In genomic region chr5:74636552-74636951, GRCh38 we compare ENCODE assay signal across 28 cellular contexts. TPM values are rescaled to one million over a fixed set of nuclear protein-coding genes. Genes with fewer than 3 reads are reported as not detected.
A peak's percentile ranks its signal among the peaks of the same experiment; 100 is the strongest.
DNase-seq lines count a peak whose midpoint lies in the region; ATAC-seq and TF ChIP-seq lines count a peak whose summit lies in the region.
"Had no signal": no experiment of that assay in that cellular context is flagged by ENCODE, and none has a peak within 500 bp of the region (broad histone marks: within the 10 kb centered on the region; RNA-seq: fewer than 3 reads in every experiment).

No MANE protein-coding gene starts in this region.

- CTCF ChIA-PET in SK-N-SH (lab: Yijun Ruan, JAX), result interaction anchor here (1.8 kb wide), 1 partner anchor 10 kb away, joined by 4 read pairs; no protein-coding TSS in a partner anchor

- no peak for ATAC-seq in SK-N-SH treated with all-trans-retinoic acid at 6 μM for 48 hours
- no peak for ATAC-seq in HG03280 (IDR thresholded peaks at IDR 0.05; ENCODE audit: unreplicated experiment)
- no peak for ATAC-seq in HG02623 (IDR thresholded peaks at IDR 0.05; ENCODE audit: unreplicated experiment)
- ATAC-seq: effector memory CD8-positive, alpha-beta T cell; GM23338; heart right ventricle; left lobe of liver; stimulated activated naive CD8-positive, alpha-beta T cell treated with anti-CD3 and anti-CD28 coated beads, Interleukin-15, amount 100 ng/mL, for 72 hours had no signal

- no peaks in the 10 kb centered on the region for H3K27me3 Mint-ChIP-seq in chondrocyte (ENCODE audit: low read depth)

- TF ChIP-seq CTCF in SK-N-SH (IDR thresholded peaks at IDR 0.05) (no peak), chondrocyte (IDR thresholded peaks at IDR 0.05) (no peak), smooth muscle cell (IDR thresholded peaks at IDR 0.05; ENCODE audit: borderline replicate concordance, insufficient read depth, poor library complexity, severe bottlenecking) (no peak)

- peaks cover 69% of the 10 kb centered on the region for H4K20me1 ChIP-seq in SK-N-SH (ENCODE audit: insufficient read depth)
- peaks cover 83% of the 10 kb centered on the region for H4K20me1 ChIP-seq in smooth muscle cell (ENCODE audit: low read depth)

- 98% methylated on average over 4 of the region's 4 CpGs for WGBS in SK-N-SH (ENCODE audit: low lambda C conversion rate)
- WGBS in smooth muscle cell (ENCODE audit: low lambda C conversion rate), result 72% methylated on average over 4 of the region's 4 CpGs

- peak overlapping the region; percentile 96; the same call in 1 of the 2 replicates for H3K4me2 ChIP-seq in SK-N-SH
- peak overlapping the region; percentile 90 for H3K4me2 ChIP-seq in smooth muscle cell
- H3K4me2 ChIP-seq: GM23338 had no signal

- H3K4me1 Mint-ChIP-seq in chondrocyte (ENCODE audit: low read depth), result peaks cover 64% of the 10 kb centered on the region

- no peak for DNase-seq in SK-N-SH
- DNase-seq in chondrocyte (ENCODE audit: low spot score), result no peak
- peak; percentile 40 for DNase-seq in mucosa of gallbladder (ENCODE audit: low spot score)
- no peak for DNase-seq in smooth muscle cell (lab: John Stamatoyannopoulos, UW; ENCODE audit: unreplicated experiment)
- no peak for DNase-seq in NCI-H1417 treated with DMSO at 0.1 percent for 48 hours (lab: John Stamatoyannopoulos, UW)
- DNase-seq: 8988T; activated CD4-positive, alpha-beta T cell treated with anti-CD3 and anti-CD28 coated beads, Interleukin-2, amount 50 U/mL, for 1 hour; CD8-positive, alpha-beta memory T cell; effector memory CD8-positive, alpha-beta T cell; heart right ventricle; MM.1S; NCI-H1436; NCI-H524 treated with DMSO at 0.1 percent for 48 hours; RPMI8226; stimulated activated CD4-positive, alpha-beta T cell treated with anti-CD3 and anti-CD28 coated beads, Interleukin-12 subunit alpha, Interleukin-12 subunit beta, amount 100 ng/mL, for 4 hours; stimulated activated CD4-positive, alpha-beta T cell treated with anti-CD3 and anti-CD28 coated beads, Interleukin-4, amount 100 ng/mL, for 4 hours; stimulated activated naive CD8-positive, alpha-beta T cell treated with anti-CD3 and anti-CD28 coated beads, Interleukin-15, amount 100 ng/mL, for 72 hours; tibial artery; WERI-Rb-1 had no signal

- POLR2A ChIA-PET in SK-N-SH (lab: Yijun Ruan, JAX), result no interaction called here

- H3K9me3 ChIP-seq in SK-N-SH (no peaks in the 10 kb centered on the region), smooth muscle cell (replicated peaks; ENCODE audit: low read depth) (no peaks in the 10 kb centered on the region)
- H3K9me3 ChIP-seq: ascending aorta, heart right ventricle, neutrophil, tibial artery had no signal

- no peak overlapping the region for H3K27ac Mint-ChIP-seq in chondrocyte (ENCODE audit: unreplicated experiment)
- H3K27ac Mint-ChIP-seq: activated naive CD8-positive, alpha-beta T cell; CD8-positive, alpha-beta memory T cell; effector memory CD8-positive, alpha-beta T cell; GM23338 had no signal

- no peak for TF ChIP-seq RAD21 in SK-N-SH (IDR thresholded peaks at IDR 0.05; ENCODE audit: low read length)

- no peaks in the 10 kb centered on the region for H3K9me3 Mint-ChIP-seq in chondrocyte (ENCODE audit: low read depth)
- H3K9me3 Mint-ChIP-seq: CD8-positive, alpha-beta memory T cell; effector memory CD8-positive, alpha-beta T cell; GM23338; stimulated activated naive CD8-positive, alpha-beta T cell treated with anti-CD3 and anti-CD28 coated beads, Interleukin-15, amount 100 ng/mL, for 72 hours had no signal

- no peak overlapping the region for H3K9ac ChIP-seq in SK-N-SH
- H3K9ac ChIP-seq in smooth muscle cell (ENCODE audit: low read depth), result no peak overlapping the region

- peaks cover 26 to 46% of the 10 kb centered on the region in 2 experiments for H3K36me3 ChIP-seq in SK-N-SH (replicated peaks in 1 of 2; ENCODE audit: control insufficient read depth in 1 of 2, insufficient read depth in 2 of 2, low read length in 1 of 2)
- H3K36me3 ChIP-seq in smooth muscle cell (ENCODE audit: low read depth), result no peaks in the 10 kb centered on the region
- H3K36me3 ChIP-seq: ascending aorta, tibial artery had no signal

- peaks cover 12 to 29% of the 10 kb centered on the region in 2 experiments for H3K4me1 ChIP-seq in SK-N-SH (ENCODE audit: control insufficient read depth in 1 of 2, insufficient read depth in 2 of 2, low read depth in 1 of 2, low read length in 1 of 2)
- H3K4me1 ChIP-seq in smooth muscle cell (ENCODE audit: low read depth), result peaks cover 47% of the 10 kb centered on the region

- H3K79me2 ChIP-seq in SK-N-SH (ENCODE audit: insufficient read depth) (peaks cover 84% of the 10 kb centered on the region), smooth muscle cell (ENCODE audit: low read depth) (peaks cover 74% of the 10 kb centered on the region)

- H3K27ac ChIP-seq in SK-N-SH (ENCODE audit: low read depth in 2 of 2, low read length in 1 of 2) (no peak overlapping the region), smooth muscle cell (ENCODE audit: low read depth) (peak overlapping the region; percentile 94)
- H3K27ac ChIP-seq: ascending aorta, heart right ventricle, neutrophil, SK-N-MC, tibial artery, WERI-Rb-1 had no signal

- peak overlapping the region; percentile 95 for H3K4me3 Mint-ChIP-seq in chondrocyte (ENCODE audit: unreplicated experiment)
- H3K4me3 Mint-ChIP-seq: activated naive CD8-positive, alpha-beta T cell; CD8-positive, alpha-beta memory T cell; effector memory CD8-positive, alpha-beta T cell; GM23338; stimulated activated naive CD8-positive, alpha-beta T cell treated with anti-CD3 and anti-CD28 coated beads, Interleukin-15, amount 100 ng/mL, for 72 hours had no signal

- H3K9me2 ChIP-seq in SK-N-SH, result no peaks in the 10 kb centered on the region

- peaks cover 19% of the 10 kb centered on the region for H3K36me3 Mint-ChIP-seq in chondrocyte (ENCODE audit: low read depth)
- H3K36me3 Mint-ChIP-seq: activated naive CD8-positive, alpha-beta T cell had no signal

- H2AFZ ChIP-seq in SK-N-SH (ENCODE audit: low read depth), result no peak overlapping the region
- no peak overlapping the region for H2AFZ ChIP-seq in smooth muscle cell (ENCODE audit: low read depth)
- H2AFZ ChIP-seq: GM23338 had no signal

- TF ChIP-seq EP300 in SK-N-SH (IDR thresholded peaks at IDR 0.05; ENCODE audit: borderline replicate concordance in 1 of 2, low read depth in 1 of 2, low read length in 1 of 2), result no peak

- peak overlapping the region in 1 of 2 experiments; percentile 84; a peak in 1 of 4 replicates for H3K4me3 ChIP-seq in SK-N-SH (ENCODE audit: low read depth in 2 of 2, low read length in 1 of 2)
- peak overlapping the region; percentile 72 for H3K4me3 ChIP-seq in smooth muscle cell
- H3K4me3 ChIP-seq: ascending aorta, GM23338, SK-N-MC, tibial artery had no signal

- H3K27me3 ChIP-seq in SK-N-SH (ENCODE audit: insufficient read depth), result no peaks in the 10 kb centered on the region
- no peaks in the 10 kb centered on the region for H3K27me3 ChIP-seq in smooth muscle cell (ENCODE audit: low read depth)
- H3K27me3 ChIP-seq: ascending aorta, heart right ventricle, tibial artery had no signal

- H3F3A ChIP-seq in SK-N-SH (replicated peaks; ENCODE audit: insufficient read depth) (peaks cover 43% of the 10 kb centered on the region), smooth muscle cell (ENCODE audit: low read depth) (peaks cover 35% of the 10 kb centered on the region)

TF ChIP-seq in SK-N-SH, 30 proteins besides CTCF, POLR2A, EP300 and RAD21 (continues in another document):
- TF ChIP-seq TCF12 (IDR thresholded peaks at IDR 0.05) (no peak), PBX3 (IDR thresholded peaks at IDR 0.05) (no peak), FOSL2 (IDR thresholded peaks at IDR 0.05; ENCODE audit: borderline replicate concordance, low read depth) (no peak)

TF ChIP-seq in SK-N-SH treated with all-trans-retinoic acid at 6 μM for 48 hours, 23 proteins besides CTCF, POLR2A, EP300 and RAD21 (continues in another document):
- no peak for TF ChIP-seq POU6F1 (CRISPR knock-in tag; IDR thresholded peaks at IDR 0.05; ENCODE audit: borderline replicate concordance, low read depth)
- no peak for TF ChIP-seq ZNF70 (CRISPR knock-in tag; IDR thresholded peaks at IDR 0.05)
- TF ChIP-seq ZC3H10 (CRISPR knock-in tag; IDR thresholded peaks at IDR 0.05), result no peak
- TF ChIP-seq OSR1 (CRISPR knock-in tag; IDR thresholded peaks at IDR 0.05), result no peak
- no peak for TF ChIP-seq CSRNP3 (CRISPR knock-in tag; IDR thresholded peaks at IDR 0.05)

RNA-seq across cellular contexts. Expression of gene ENC1, which starts 4.0 kb away (rescaled TPM):
- 20.3 and 23.9 TPM in 2 replicates for polyA plus RNA-seq in SK-N-SH (2012; rRNA removed)
- polyA plus RNA-seq in SK-N-SH (2012; cell fraction: cytosol; rRNA removed), result 13.5 and 15.1 TPM in 2 replicates
- polyA plus RNA-seq in SK-N-SH (2012; cell fraction: nucleus; rRNA removed), result 57.1 and 64.1 TPM in 2 replicates
- 37.4 to 53.6 TPM (median 51.1 TPM) in 3 replicates for total RNA-seq in chondrocyte
- total RNA-seq in mucosa of gallbladder, result 36.0 TPM
- 110 and 117 TPM in 2 replicates for total RNA-seq in smooth muscle cell
- 17.4 and 73.4 TPM in 2 replicates for polyA plus RNA-seq in smooth muscle cell

RNA-seq across cellular contexts. Expression of gene HEXB, which starts 48.5 kb away (rescaled TPM):
- polyA plus RNA-seq in SK-N-SH (2012; rRNA removed) (75.8 and 80.0 TPM in 2 replicates), smooth muscle cell (102 and 108 TPM in 2 replicates)
- 101 and 149 TPM in 2 replicates for polyA plus RNA-seq in SK-N-SH (2012; cell fraction: cytosol; rRNA removed)
- polyA plus RNA-seq in SK-N-SH (2012; cell fraction: nucleus; rRNA removed), result 50.7 and 56.8 TPM in 2 replicates
- total RNA-seq in chondrocyte (125 to 153 TPM (median 126 TPM) in 3 replicates), mucosa of gallbladder (175 TPM), smooth muscle cell (109 and 111 TPM in 2 replicates)
